16 cellular contexts compared by ENCODE assay signal in the genomic region with DNA sequence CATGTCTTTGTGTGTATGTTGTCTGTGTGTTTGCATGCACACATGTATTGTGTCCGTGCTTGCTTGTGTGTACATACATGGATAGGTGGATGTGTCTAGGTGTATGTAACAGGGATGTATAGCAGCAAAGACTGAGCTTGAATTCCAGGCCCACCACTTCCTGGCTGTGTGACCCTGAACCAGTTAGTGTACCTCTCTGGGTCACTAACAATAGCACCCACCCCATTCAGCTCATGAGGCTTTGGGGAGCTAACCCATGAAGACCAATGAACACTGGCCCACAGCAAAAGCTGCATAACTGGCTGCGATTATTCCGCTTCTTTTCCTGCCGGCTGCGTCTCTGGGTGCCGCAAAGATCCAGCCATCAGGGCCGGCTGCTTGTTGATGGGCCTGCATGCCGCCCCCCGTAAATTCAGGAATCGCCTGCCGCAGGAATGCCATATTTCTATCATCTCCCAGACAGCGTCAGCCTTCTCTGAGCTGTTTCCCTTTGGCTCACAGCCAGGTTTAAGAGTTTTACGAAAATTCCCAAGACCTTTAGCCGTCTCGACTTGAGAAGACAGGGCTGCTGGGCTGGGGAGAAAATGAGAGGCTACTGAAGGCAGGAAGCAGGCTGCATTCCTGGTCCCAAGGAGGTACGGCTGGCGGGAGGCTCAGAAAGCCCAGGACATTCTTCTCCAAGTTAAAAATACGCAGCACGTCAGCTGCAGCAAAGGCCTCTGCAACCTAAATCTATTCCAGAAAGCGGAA.
DNase-seq lines count a peak whose midpoint lies in the region; ATAC-seq and TF ChIP-seq lines count a peak whose summit lies in the region.
"Had no signal": no experiment of that assay in that cellular context is flagged by ENCODE, and none has a peak within 500 bp of the region (broad histone marks: within the 10 kb centered on the region; RNA-seq: fewer than 3 reads in every experiment).

No MANE protein-coding gene starts in this region.

- H3K4ac ChIP-seq in neuronal stem cell (ENCODE audit: low read length) = peak overlapping the region; percentile 79

- H3K27me3 ChIP-seq in brain microvascular endothelial cell (replicated peaks) (no peaks in the 10 kb centered on the region), heart right ventricle (peaks cover 0 to 35% (median 26%) of the 10 kb centered on the region in 7 donors), neuronal stem cell (ENCODE audit: control insufficient read depth in 3 of 3, insufficient read depth in 3 of 3, low read depth in 1 of 3, low read length in 3 of 3) (peaks cover 0 to 3% (median 0%) of the 10 kb centered on the region in 3 experiments)
- H3K27me3 ChIP-seq: pancreas had no signal

- peak overlapping the region; percentile 92 for H2BK12ac ChIP-seq in neuronal stem cell (ENCODE audit: low read length)

- in situ Hi-C loops in brain microvascular endothelial cell (cut with HindIII; ENCODE audit: low pct_ligation_motif_present, low sequenced_read_pairs) = no loop called here

- POLR2A ChIA-PET in activated CD8-positive, alpha-beta T cell treated with anti-CD3 and anti-CD28 coated beads for 36 hours (lab: Charles Lee) = no interaction called here

- ATAC-seq in heart right ventricle (peak; percentile 30 to 67 (median 59)), GM21528 (IDR thresholded peaks at IDR 0.05; ENCODE audit: low FRiP score, unreplicated experiment) (no peak), GM18498 (IDR thresholded peaks at IDR 0.05; ENCODE audit: unreplicated experiment) (no peak)
- ATAC-seq in activated CD8-positive, alpha-beta T cell treated with anti-CD3 and anti-CD28 coated beads for 36 hours = no peak

- H3K36me3 Mint-ChIP-seq in activated CD8-positive, alpha-beta T cell treated with anti-CD3 and anti-CD28 coated beads for 36 hours (ENCODE audit: low read depth) = no peaks in the 10 kb centered on the region

- DNase-seq in ELF-1 (ENCODE audit: low read depth, low spot score) (peak; percentile 44), brain microvascular endothelial cell (peak; percentile 92), heart right ventricle (peak; percentile 40 to 80), neuronal stem cell (ENCODE audit: low spot score) (no peak), DMS53 (lab: John Stamatoyannopoulos, UW) (no peak)
- DNase-seq in activated CD8-positive, alpha-beta T cell treated with anti-CD3 and anti-CD28 coated beads for 36 hours = no peak
- DNase-seq: activated CD8-positive, alpha-beta memory T cell treated with anti-CD3 and anti-CD28 coated beads for 24 hours; activated effector memory CD4-positive, alpha-beta T cell treated with Interleukin-2 at 50 U/mL for 16 hours; NCI-H2107; pancreas; stimulated activated CD4-positive, alpha-beta T cell treated with anti-CD3 and anti-CD28 coated beads, Interleukin-1b, Interleukin-23, amount 100 ng/mL, for 48 hours had no signal

- TF ChIP-seq CTCF in brain microvascular endothelial cell (IDR thresholded peaks at IDR 0.05; ENCODE audit: low read depth, low read length, missing control alignments) = no peak
- TF ChIP-seq CTCF in heart right ventricle (IDR thresholded peaks at IDR 0.05) = no peak
- no peak for TF ChIP-seq CTCF in activated CD8-positive, alpha-beta T cell treated with anti-CD3 and anti-CD28 coated beads for 36 hours (IDR thresholded peaks at IDR 0.05)

- H4K8ac ChIP-seq in neuronal stem cell (ENCODE audit: low read depth, low read length) = no peak overlapping the region

- H3K27ac ChIP-seq in brain microvascular endothelial cell (peak overlapping the region; percentile 60), heart right ventricle (peak overlapping the region in 9 of 10 donors; percentile 51 to 86 (median 73)), neuronal stem cell (replicated peaks; ENCODE audit: low read length) (no peak overlapping the region)
- H3K27ac ChIP-seq: breast epithelium, pancreas, thoracic aorta, VCaP had no signal

- H3K23ac ChIP-seq in neuronal stem cell (ENCODE audit: low read depth, low read length, poor library complexity) = no peak overlapping the region

- H3K4me3 Mint-ChIP-seq in activated CD8-positive, alpha-beta T cell treated with anti-CD3 and anti-CD28 coated beads for 36 hours = no peak overlapping the region

- peak overlapping the region; percentile 56 for H4K91ac ChIP-seq in neuronal stem cell (ENCODE audit: low read depth, low read length, poor library complexity)

- no peak overlapping the region for H3K9ac ChIP-seq in neuronal stem cell (ENCODE audit: low read depth, low read length, poor library complexity)

- H3K27me3 Mint-ChIP-seq in activated CD8-positive, alpha-beta T cell treated with anti-CD3 and anti-CD28 coated beads for 36 hours = peaks cover 16% of the 10 kb centered on the region

- CTCF ChIA-PET in activated CD8-positive, alpha-beta T cell treated with anti-CD3 and anti-CD28 coated beads for 36 hours (lab: Charles Lee) = no interaction called here

- H3K4me2 ChIP-seq in neuronal stem cell (ENCODE audit: insufficient read depth, low read length, poor library complexity, severe bottlenecking) = no peak overlapping the region

- H3K36me3 ChIP-seq in brain microvascular endothelial cell (replicated peaks) = no peaks in the 10 kb centered on the region
- H3K36me3 ChIP-seq in heart right ventricle = no peaks in the 10 kb centered on the region
- no peaks in the 10 kb centered on the region for H3K36me3 ChIP-seq in neuronal stem cell (replicated peaks in 1 of 2; ENCODE audit: control insufficient read depth in 2 of 2, insufficient read depth in 2 of 2, low read length in 2 of 2)
- H3K36me3 ChIP-seq: breast epithelium, pancreas, thoracic aorta had no signal

- H2BK15ac ChIP-seq in neuronal stem cell (ENCODE audit: low read length) = no peak overlapping the region

- H2AFZ ChIP-seq in neuronal stem cell (ENCODE audit: low read length) = peak overlapping the region; percentile 43

- no peaks in the 10 kb centered on the region for H3K9me3 Mint-ChIP-seq in activated CD8-positive, alpha-beta T cell treated with anti-CD3 and anti-CD28 coated beads for 36 hours

- H3K14ac ChIP-seq in neuronal stem cell (ENCODE audit: low read length) = peak overlapping the region; percentile 12

- peak overlapping the region; percentile 69 for H3K18ac ChIP-seq in neuronal stem cell (ENCODE audit: low read length)

- intact Hi-C loops in heart right ventricle (cut with DNase I) = loop anchor here in 1 of 10 donors (5.0 kb wide), 1 partner anchor 60 kb away; no protein-coding TSS in a partner anchor
- intact Hi-C loops in activated CD8-positive, alpha-beta T cell treated with anti-CD3 and anti-CD28 coated beads for 36 hours (cut with micrococcal nuclease) = no loop called here

- no peaks in the 10 kb centered on the region for H3K4me1 Mint-ChIP-seq in activated CD8-positive, alpha-beta T cell treated with anti-CD3 and anti-CD28 coated beads for 36 hours (ENCODE audit: low read depth)

- peaks cover 0 to 8% (median 2%) of the 10 kb centered on the region in 11 donors for H3K9me3 ChIP-seq in heart right ventricle
- H3K9me3 ChIP-seq in neuronal stem cell (replicated peaks in 1 of 2; ENCODE audit: control insufficient read depth in 2 of 2, insufficient read depth in 1 of 2, low read depth in 1 of 2, low read length in 2 of 2) = no peaks in the 10 kb centered on the region
- H3K9me3 ChIP-seq: pancreas, thoracic aorta had no signal

- H3K4me1 ChIP-seq in heart right ventricle (peaks cover 4 to 50% (median 14%) of the 10 kb centered on the region in 9 donors), neuronal stem cell (ENCODE audit: control insufficient read depth in 2 of 2, insufficient read depth in 1 of 2, low read depth in 1 of 2, low read length in 2 of 2) (peaks cover 19 to 34% of the 10 kb centered on the region in 2 donors)
- H3K4me1 ChIP-seq: breast epithelium, pancreas had no signal

- peak overlapping the region; percentile 17 for H2BK120ac ChIP-seq in neuronal stem cell (ENCODE audit: low read depth, low read length)

- WGBS in heart right ventricle, 2 donors = 41 to 42% methylated on average over 20 of the region's 20 CpGs
- no CpG with 5 or more reads among the region's 20 CpGs for WGBS in neuronal stem cell (ENCODE audit: extremely low coverage in 2 of 2, insufficient read length in 2 of 2, insufficient replicate concordance in 1 of 2), 2 donors

- H3K4me3 ChIP-seq in brain microvascular endothelial cell (ENCODE audit: low read depth, low read length) (no peak overlapping the region), heart right ventricle (peak overlapping the region in 1 of 10 donors; percentile 9), neuronal stem cell (ENCODE audit: low read length in 2 of 2) (peak overlapping the region in 1 of 2 donors; percentile 31)
- H3K4me3 ChIP-seq: breast epithelium, pancreas, thoracic aorta had no signal

- peaks cover 3% of the 10 kb centered on the region for H3K79me1 ChIP-seq in neuronal stem cell (ENCODE audit: low read depth, low read length)

- no peak overlapping the region for H2BK5ac ChIP-seq in neuronal stem cell (ENCODE audit: low read length)

- H2AK5ac ChIP-seq in neuronal stem cell (ENCODE audit: low read depth, low read length) = peak overlapping the region; percentile 28

- H3K27ac Mint-ChIP-seq in activated CD8-positive, alpha-beta T cell treated with anti-CD3 and anti-CD28 coated beads for 36 hours = no peak overlapping the region

Comparison
In these comparisons a context has a peak if more than half of its experiments do, and no peak if none do; other contexts are left out.
1. DNase-seq: peak in ELF-1 (single experiment), brain microvascular endothelial cell (single experiment) and heart right ventricle (2 of 2); none in neuronal stem cell (single experiment), DMS53 (single experiment) and activated CD8-positive, alpha-beta T cell treated with anti-CD3 and anti-CD28 coated beads for 36 hours (single experiment).
2. ATAC-seq: peak in heart right ventricle (8 of 8); none in GM21528 (single experiment), GM18498 (single experiment) and activated CD8-positive, alpha-beta T cell treated with anti-CD3 and anti-CD28 coated beads for 36 hours (single experiment).